ENCODE assay signal across 1 cellular context in genomic region chr5:119269061-119269579, GRCh38.
TF ChIP-seq lines count a peak whose summit lies in the region.

No MANE protein-coding gene starts in this region.

TF ChIP-seq in HEK293, 187 proteins besides CTCF, POLR2A, EP300 and RAD21 (continued from another document):
- TF ChIP-seq HOXA7 (CRISPR knock-in tag; IDR thresholded peaks at IDR 0.05; ENCODE audit: borderline replicate concordance), result no peak
- TF ChIP-seq ZNF138 (tag by site-specific recombination; IDR thresholded peaks at IDR 0.05; ENCODE audit: borderline replicate concordance), result no peak
- no peak for TF ChIP-seq ZNF350 (tag by site-specific recombination; IDR thresholded peaks at IDR 0.05)
- no peak for TF ChIP-seq ZNF624 (tag by site-specific recombination; IDR thresholded peaks at IDR 0.05)
- TF ChIP-seq ZNF830 (tag by site-specific recombination; IDR thresholded peaks at IDR 0.05; ENCODE audit: low read depth), result no peak
- no peak for TF ChIP-seq ZNF521 (tag by site-specific recombination; IDR thresholded peaks at IDR 0.05)
- TF ChIP-seq ZNF280C (tag by site-specific recombination; IDR thresholded peaks at IDR 0.05), result no peak
- no peak; the same call in 1 of the 2 replicates for TF ChIP-seq KLF17 (tag by site-specific recombination; IDR thresholded peaks at IDR 0.05)
- peak; percentile 35; the same call in 1 of the 2 replicates for TF ChIP-seq ZBTB10 (tag by site-specific recombination; IDR thresholded peaks at IDR 0.05)
- no peak for TF ChIP-seq ZNF560 (tag by site-specific recombination; IDR thresholded peaks at IDR 0.05; ENCODE audit: borderline replicate concordance)
- no peak for TF ChIP-seq ZNF266 (tag by site-specific recombination; IDR thresholded peaks at IDR 0.05; ENCODE audit: low read depth)
- no peak for TF ChIP-seq ZNF184 (tag by site-specific recombination; IDR thresholded peaks at IDR 0.05)
- no peak for TF ChIP-seq ZNF529 (tag by site-specific recombination; IDR thresholded peaks at IDR 0.05; ENCODE audit: insufficient replicate concordance)
- no peak for TF ChIP-seq ZNF645 (tag by site-specific recombination; IDR thresholded peaks at IDR 0.05)
- no peak for TF ChIP-seq ZNF776 (tag by site-specific recombination; IDR thresholded peaks at IDR 0.05; ENCODE audit: borderline replicate concordance)
- TF ChIP-seq ZNF843 (tag by site-specific recombination; IDR thresholded peaks at IDR 0.05), result 0 out of 2 replicates have a peak, but pooled peaks have one; percentile 10
- TF ChIP-seq ZNF146 (tag by site-specific recombination; IDR thresholded peaks at IDR 0.05), result no peak
- no peak for TF ChIP-seq ZNF513 (tag by site-specific recombination; IDR thresholded peaks at IDR 0.05)
- no peak; the same call in 1 of the 2 replicates for TF ChIP-seq SP7 (tag by site-specific recombination; IDR thresholded peaks at IDR 0.05)
- no peak for TF ChIP-seq ZNF621 (tag by site-specific recombination; IDR thresholded peaks at IDR 0.05)
- TF ChIP-seq ZSCAN5A (tag by site-specific recombination; IDR thresholded peaks at IDR 0.05), result no peak
- no peak for TF ChIP-seq KLF16 (tag by site-specific recombination; IDR thresholded peaks at IDR 0.05)
- peak; percentile 100 for TF ChIP-seq ZNF10 (tag by site-specific recombination; IDR thresholded peaks at IDR 0.05)
- TF ChIP-seq ZNF341 (tag by site-specific recombination; IDR thresholded peaks at IDR 0.05; ENCODE audit: low read depth), result no peak
